11 cellular contexts compared by ENCODE assay signal in the genomic region with DNA sequence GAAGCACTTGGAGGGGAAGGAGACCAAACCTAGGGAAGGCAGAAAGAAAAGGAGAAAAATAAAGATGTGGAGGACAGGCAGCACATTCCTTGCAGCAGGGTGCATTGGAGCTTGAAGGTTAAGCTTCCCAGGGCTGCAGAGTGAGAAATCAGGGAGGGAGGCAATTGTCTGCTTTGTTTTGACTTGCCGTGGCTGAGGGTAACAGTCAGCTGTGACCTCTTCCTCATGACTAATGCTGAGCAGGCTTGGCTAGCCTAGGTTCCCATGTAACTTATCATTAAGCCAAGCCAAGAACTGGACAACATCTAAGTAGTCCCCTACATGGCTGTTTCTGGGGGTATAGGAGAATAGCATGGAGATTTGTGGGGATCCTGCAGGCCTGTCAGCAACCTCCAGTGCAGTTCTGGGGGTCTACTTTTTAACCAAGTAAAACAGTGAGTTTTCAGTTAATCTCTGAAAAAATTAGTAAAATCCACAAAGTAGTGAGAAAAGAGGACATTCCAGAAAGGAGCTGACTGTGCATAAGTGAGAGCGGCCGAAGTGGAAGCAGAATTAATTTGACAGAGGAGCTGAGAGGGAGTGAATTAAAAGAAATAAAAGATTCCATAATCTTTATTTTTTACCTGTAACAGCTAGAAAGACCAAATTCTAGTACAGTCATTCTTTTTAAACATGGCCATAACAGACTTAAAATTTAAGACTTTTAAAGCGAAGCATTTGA.
DNase-seq lines count a peak whose midpoint lies in the region; FAIRE-seq lines count a peak whose summit lies in the region.
"Had no signal": no experiment of that assay in that cellular context is flagged by ENCODE, and none has a peak within 500 bp of the region (broad histone marks: within the 10 kb centered on the region; RNA-seq: fewer than 3 reads in every experiment).

No MANE protein-coding gene starts in this region.

- no peak overlapping the region for H2AFZ ChIP-seq in mesenchymal stem cell (ENCODE audit: low read depth, low read length)

- no peak overlapping the region for H2BK120ac ChIP-seq in mesenchymal stem cell (ENCODE audit: low read depth, low read length)

- 46% methylated on average over 2 of the region's 4 CpGs for WGBS in mesenchymal stem cell

- peak overlapping the region; percentile 17 for H3K4me2 ChIP-seq in mesenchymal stem cell (ENCODE audit: low read length, poor library complexity, severe bottlenecking)

- no peak overlapping the region for H3K23ac ChIP-seq in mesenchymal stem cell (ENCODE audit: low read length in 2 of 2)

- H3K18ac ChIP-seq in mesenchymal stem cell (ENCODE audit: low read depth in 1 of 2, low read length in 2 of 2) = peak overlapping the region in 1 of 2 experiments; percentile 72

- no peak overlapping the region for H3K14ac ChIP-seq in mesenchymal stem cell (ENCODE audit: low read length in 2 of 2)

- peak overlapping the region in 1 of 2 experiments; percentile 53 for H3K4me3 ChIP-seq in mesenchymal stem cell (ENCODE audit: insufficient read depth in 1 of 2, low read depth in 1 of 2, low read length in 2 of 2)

- H3K27ac ChIP-seq in mesenchymal stem cell (ENCODE audit: low read length, poor library complexity, severe bottlenecking) = peak overlapping the region; percentile 93

- DNase-seq in NOMO-1 treated with DMSO at 0.1 percent for 48 hours (lab: John Stamatoyannopoulos, UW; ENCODE audit: unreplicated experiment) (peak; percentile 10), NOMO-1 (lab: John Stamatoyannopoulos, UW; ENCODE audit: unreplicated experiment in 2 of 2) (no peak), mesenchymal stem cell (peak; percentile 94), urothelium cell line (ENCODE audit: low spot score) (peak; percentile 12), activated gamma-delta T cell treated with Interleukin-2 at 50 U/mL for 16 hours (no peak)
- DNase-seq in activated CD4-positive, alpha-beta T cell treated with anti-CD3 and anti-CD28 coated beads for 48 hours = no peak
- DNase-seq in stimulated activated CD4-positive, alpha-beta T cell treated with anti-CD3 and anti-CD28 coated beads, Interleukin-4, amount 100 ng/mL, for 24 hours = no peak
- DNase-seq: activated T-cell treated with anti-CD3 and anti-CD28 coated beads for 4 hours, immature natural killer cell, NCI-H187 treated with DMSO at 0.1 percent for 48 hours had no signal

- no peaks in the 10 kb centered on the region for H3K9me3 ChIP-seq in mesenchymal stem cell (ENCODE audit: control insufficient read depth, low read length)

- H3K79me1 ChIP-seq in mesenchymal stem cell (replicated peaks; ENCODE audit: low read length, poor library complexity, severe bottlenecking) = no peaks in the 10 kb centered on the region

- no peak overlapping the region for H2BK5ac ChIP-seq in mesenchymal stem cell (ENCODE audit: low read depth, low read length, poor library complexity, severe bottlenecking)

- H3K4me1 ChIP-seq in mesenchymal stem cell (ENCODE audit: control insufficient read depth, insufficient read depth, low read depth, low read length) = peaks cover 8% of the 10 kb centered on the region

- H3K4ac ChIP-seq in mesenchymal stem cell (ENCODE audit: low read depth in 1 of 2, low read length in 2 of 2) = no peak overlapping the region

- H4K8ac ChIP-seq in mesenchymal stem cell (ENCODE audit: low read length) = no peak overlapping the region

- no peak overlapping the region for H2BK12ac ChIP-seq in mesenchymal stem cell (ENCODE audit: low read length in 2 of 2)

- H3K36me3 ChIP-seq in mesenchymal stem cell (ENCODE audit: control insufficient read depth in 1 of 2, insufficient read depth in 2 of 2, low read depth in 1 of 2, low read length in 2 of 2) = no peaks in the 10 kb centered on the region

- no peak overlapping the region for H2BK15ac ChIP-seq in mesenchymal stem cell (ENCODE audit: low read depth, poor library complexity, severe bottlenecking)

- H2AK5ac ChIP-seq in mesenchymal stem cell (ENCODE audit: low read length, severe bottlenecking) = no peak overlapping the region

- FAIRE-seq in endometrium (lab: Jason Lieb, UNC) = peak; percentile 75
- FAIRE-seq in urothelium cell line (lab: Jason Lieb, UNC) = no peak

- H3K27me3 ChIP-seq in mesenchymal stem cell (ENCODE audit: control insufficient read depth in 1 of 2, insufficient read depth in 1 of 2, low read length in 2 of 2) = no peaks in the 10 kb centered on the region

- no peak overlapping the region for H4K91ac ChIP-seq in mesenchymal stem cell (ENCODE audit: low read length)

- peak overlapping the region; percentile 56 for H3K9ac ChIP-seq in mesenchymal stem cell (ENCODE audit: low read length)

Comparison
In these comparisons a context has a peak if more than half of its experiments do, and no peak if none do; other contexts are left out.
1. DNase-seq: peak in NOMO-1 treated with DMSO at 0.1 percent for 48 hours (single experiment), mesenchymal stem cell (single experiment) and urothelium cell line (single experiment); none in NOMO-1 (0 of 2), activated CD4-positive, alpha-beta T cell treated with anti-CD3 and anti-CD28 coated beads for 48 hours (single experiment), stimulated activated CD4-positive, alpha-beta T cell treated with anti-CD3 and anti-CD28 coated beads, Interleukin-4, amount 100 ng/mL, for 24 hours (single experiment) and activated gamma-delta T cell treated with Interleukin-2 at 50 U/mL for 16 hours (single experiment).